In genomic region chr2:206442516-206442853, GRCh38 we compare ENCODE assay signal across 8 cellular contexts. TPM values are rescaled to one million over a fixed set of nuclear protein-coding genes. Genes with fewer than 3 reads are reported as not detected.
DNase-seq lines count a peak whose midpoint lies in the region; ATAC-seq and TF ChIP-seq lines count a peak whose summit lies in the region.

No MANE protein-coding gene starts in this region.

- no peak overlapping the region for H3K27ac Mint-ChIP-seq in activated T-helper 2 cell treated with anti-CD3 and anti-CD28 coated beads, Interferon-gamma antibody, Interleukin-2, Interleukin-4, amounts not matched to agents 10 μg/mL and 5 μg/mL and 100 μg/mL, durations not matched to agents 14 hours and 24 hours and 36 hours
- no peak overlapping the region for H3K27ac Mint-ChIP-seq in memory B cell

- H3K27me3 Mint-ChIP-seq in activated T-helper 2 cell treated with anti-CD3 and anti-CD28 coated beads, Interferon-gamma antibody, Interleukin-2, Interleukin-4, amounts not matched to agents 10 μg/mL and 5 μg/mL and 100 μg/mL, durations not matched to agents 14 hours and 24 hours and 36 hours (ENCODE audit: low read depth), result peaks cover 70% of the 10 kb centered on the region
- H3K27me3 Mint-ChIP-seq in memory B cell, result peaks cover 24% of the 10 kb centered on the region

- H3K27ac ChIP-seq in heart right ventricle, result peak overlapping the region in 1 of 10 donors; percentile 52
- no peak overlapping the region for H3K27ac ChIP-seq in aorta (ENCODE audit: low read depth in 1 of 2, low read length in 2 of 2)

- H3K4me3 Mint-ChIP-seq in activated T-helper 2 cell treated with anti-CD3 and anti-CD28 coated beads, Interferon-gamma antibody, Interleukin-2, Interleukin-4, amounts not matched to agents 10 μg/mL and 5 μg/mL and 100 μg/mL, durations not matched to agents 14 hours and 24 hours and 36 hours (ENCODE audit: low read depth), result peak overlapping the region; percentile 73
- H3K4me3 Mint-ChIP-seq in memory B cell, result peak overlapping the region; percentile 63

- no peaks in the 10 kb centered on the region for H3K9me3 ChIP-seq in heart right ventricle
- no peaks in the 10 kb centered on the region for H3K9me3 ChIP-seq in aorta (ENCODE audit: control insufficient read depth, low read length)

- ATAC-seq in heart right ventricle, result no peak
- ATAC-seq in Right ventricle myocardium inferior, result no peak
- no peak for ATAC-seq in memory B cell (ENCODE audit: low read depth)
- ATAC-seq in aorta (ENCODE audit: low FRiP score), result no peak

- H3K36me3 Mint-ChIP-seq in activated T-helper 2 cell treated with anti-CD3 and anti-CD28 coated beads, Interferon-gamma antibody, Interleukin-2, Interleukin-4, amounts not matched to agents 10 μg/mL and 5 μg/mL and 100 μg/mL, durations not matched to agents 14 hours and 24 hours and 36 hours (ENCODE audit: low read depth), result no peaks in the 10 kb centered on the region
- no peaks in the 10 kb centered on the region for H3K36me3 Mint-ChIP-seq in memory B cell

- DNase-seq in heart right ventricle (no peak), Right ventricle myocardium inferior (ENCODE audit: missing footprints) (no peak), memory B cell (ENCODE audit: low spot score in 2 of 2) (no peak), aorta (no peak), SW480 (ENCODE audit: low spot score) (no peak), COLO829 (ENCODE audit: low spot score) (no peak), middle frontal gyrus (ENCODE audit: extremely low spot score, low spot score) (no peak)
- no peak for DNase-seq in activated T-helper 2 cell treated with anti-CD3 and anti-CD28 coated beads, Interferon-gamma antibody, Interleukin-2, Interleukin-4, amounts not matched to agents 10 μg/mL and 5 μg/mL and 100 μg/mL, durations not matched to agents 14 hours and 24 hours and 36 hours (ENCODE audit: low spot score)

- intact Hi-C loops in heart right ventricle (cut with DNase I), result loop anchor here in 5 of 10 donors (5.0 to 10.0 kb wide), 4 partner anchors 50 to 280 kb away; no protein-coding TSS in a partner anchor
- intact Hi-C loops in Right ventricle myocardium inferior (cut with DNase I), result loop anchor here (5.0 kb wide), 4 partner anchors 40 to 280 kb away; no protein-coding TSS in a partner anchor
- intact Hi-C loops in activated T-helper 2 cell treated with anti-CD3 and anti-CD28 coated beads, Interferon-gamma antibody, Interleukin-2, Interleukin-4, amounts not matched to agents 10 μg/mL and 5 μg/mL and 100 μg/mL, durations not matched to agents 14 hours and 24 hours and 36 hours (cut with micrococcal nuclease), result loop anchor here (5.0 to 10.0 kb wide), 3 partner anchors 80 to 278 kb away; partner anchors contain the start of gene ZDBF2
- intact Hi-C loops in aorta (cut with DNase I), result loop anchor here in 1 of 2 donors (5.0 to 10.0 kb wide), 2 partner anchors 168 to 280 kb away; partner anchors contain the start of gene ZDBF2

- H3K27me3 ChIP-seq in heart right ventricle (peaks cover 0 to 87% (median 31%) of the 10 kb centered on the region in 7 donors), aorta (ENCODE audit: control insufficient read depth in 1 of 2, insufficient read depth in 2 of 2, low read length in 1 of 2) (no peaks in the 10 kb centered on the region)

- peak in 1 of 9 donors; percentile 17 for TF ChIP-seq CTCF in heart right ventricle (IDR thresholded peaks at IDR 0.05)

- WGBS in heart right ventricle, 2 donors, result 11 to 14% methylated on average over 10 of the region's 10 CpGs
- 5 to 6% methylated on average over 10 of the region's 10 CpGs for WGBS in aorta, 2 donors

- H3K36me3 ChIP-seq in heart right ventricle (no peaks in the 10 kb centered on the region), aorta (ENCODE audit: control insufficient read depth in 1 of 2, insufficient read depth in 2 of 2, low read length in 1 of 2) (no peaks in the 10 kb centered on the region)

- H3K4me1 ChIP-seq in heart right ventricle, result peaks cover 3 to 40% (median 20%) of the 10 kb centered on the region in 9 donors
- H3K4me1 ChIP-seq in aorta (ENCODE audit: control insufficient read depth in 1 of 2, insufficient read depth in 2 of 2, low read length in 2 of 2), result no peaks in the 10 kb centered on the region

- H3K4me3 ChIP-seq in heart right ventricle (peak overlapping the region; percentile 11 to 75 (median 66)), aorta (ENCODE audit: low read length in 2 of 2) (peak overlapping the region; percentile 2 to 65)

- H3K4me1 Mint-ChIP-seq in activated T-helper 2 cell treated with anti-CD3 and anti-CD28 coated beads, Interferon-gamma antibody, Interleukin-2, Interleukin-4, amounts not matched to agents 10 μg/mL and 5 μg/mL and 100 μg/mL, durations not matched to agents 14 hours and 24 hours and 36 hours (ENCODE audit: low read depth), result peaks cover 6% of the 10 kb centered on the region
- peaks cover 10% of the 10 kb centered on the region for H3K4me1 Mint-ChIP-seq in memory B cell

- H3K9me3 Mint-ChIP-seq in activated T-helper 2 cell treated with anti-CD3 and anti-CD28 coated beads, Interferon-gamma antibody, Interleukin-2, Interleukin-4, amounts not matched to agents 10 μg/mL and 5 μg/mL and 100 μg/mL, durations not matched to agents 14 hours and 24 hours and 36 hours, result no peaks in the 10 kb centered on the region
- H3K9me3 Mint-ChIP-seq in memory B cell, result no peaks in the 10 kb centered on the region

RNA-seq across cellular contexts. Expression of gene ADAM23, which starts 0.8 kb away (rescaled TPM):
- 100 to 1,000 TPM in 1 of 10 donors, 10 to 100 TPM in 9; 51.0 to 101 (median 72.4) TPM for total RNA-seq in heart right ventricle
- polyA plus RNA-seq in heart right ventricle, result 10 to 100 TPM; 11.9 to 27.4 TPM
- 69.1 TPM for total RNA-seq in Right ventricle myocardium inferior
- total RNA-seq in activated T-helper 2 cell treated with anti-CD3 and anti-CD28 coated beads, Interferon-gamma antibody, Interleukin-2, Interleukin-4, amounts not matched to agents 10 μg/mL and 5 μg/mL and 100 μg/mL, durations not matched to agents 14 hours and 24 hours and 36 hours, result 0.23 and 0.25 TPM in 2 replicates
- total RNA-seq in aorta, result 10 to 100 TPM in 1 of 2 donors, 1 to 10 TPM in 1; 4.2 to 11.1 TPM
- 1 to 10 TPM; 1.0 to 1.5 TPM for polyA plus RNA-seq in aorta
